Comparison of ENCODE assay signal across 8 cellular contexts in genomic region chr1:11979818-11980675, GRCh38. TPM values are rescaled to one million over a fixed set of nuclear protein-coding genes. Genes with fewer than 3 reads are reported as not detected.
DNase-seq lines count a peak whose midpoint lies in the region; ATAC-seq and TF ChIP-seq lines count a peak whose summit lies in the region.

Gene MFN2, plus strand, starts transcription at chr1:11980444. Its CDS starts 8,725 bp downstream, at chr1:11989169.

- CTCF ChIA-PET in PC-3 (lab: Charles Lee), result interaction anchor here (0.7 to 1.7 kb wide), 3 partner anchors 13 to 72 kb away, joined by 3 to 7 read pairs (median 5); no protein-coding TSS in a partner anchor

- DNase-seq in DMS114 treated with DMSO at 0.1 percent for 48 hours (lab: John Stamatoyannopoulos, UW; ENCODE audit: unreplicated experiment) (peak; percentile 96), PC-3 (peak; percentile 96), activated T-cell treated with anti-CD3 and anti-CD28 coated beads for 48 hours (ENCODE audit: low read depth) (peak; percentile 90), epithelial cell of prostate (ENCODE audit: low read depth, low spot score) (peak; percentile 71), mucosa of gallbladder (ENCODE audit: low spot score) (peak; percentile 96)
- DNase-seq in stimulated activated CD8-positive, alpha-beta memory T cell treated with anti-CD3 and anti-CD28 coated beads, Interleukin-4, amount 100 ng/mL, for 4 hours (ENCODE audit: low read depth in 2 of 2, low spot score in 1 of 2), result peak; percentile 73 to 88

- BruUV-seq in PC-3 (replicated peaks; lab: Mats Ljungman, UMichigan), result no TSS peak

- ATAC-seq in GM21576 (IDR thresholded peaks at IDR 0.05; ENCODE audit: unreplicated experiment) (peak; percentile 91), PC-3 (peak; percentile 89)

- intact Hi-C loops in PC-3 (cut with micrococcal nuclease), result loop anchor here (5.0 kb wide), 2 partner anchors 43 to 73 kb away; no protein-coding TSS in a partner anchor

- peak within 1 kb of the TSS; percentile 77 for H2AFZ ChIP-seq in PC-3 (ENCODE audit: low read length)

- H3K4me1 ChIP-seq in PC-3 (ENCODE audit: insufficient read depth, low read length), result peaks cover 28% of the 10 kb centered on the region

- H3K4me2 ChIP-seq in PC-3 (ENCODE audit: low read length), result peak within 1 kb of the TSS; percentile 86

- POLR2A ChIA-PET in PC-3 (lab: Charles Lee; ENCODE audit: unreplicated experiment), result interaction anchor here (0.6 to 3.3 kb wide), 5 partner anchors 17 to 87 kb away, joined by 3 to 34 read pairs (median 8); no protein-coding TSS in a partner anchor

- H4K20me1 ChIP-seq in PC-3 (ENCODE audit: low read length), result peaks cover 18% of the 10 kb centered on the region; the same call in 1 of the 2 replicates

- no peak for TF ChIP-seq RAD21 in Ishikawa (IDR thresholded peaks at IDR 0.05; ENCODE audit: low read depth)

- TF ChIP-seq EP300 in Ishikawa (IDR thresholded peaks at IDR 0.05; ENCODE audit: borderline replicate concordance), result peak; percentile 38; the same call in 1 of the 2 replicates

- H3K79me2 ChIP-seq in PC-3 (ENCODE audit: low read length), result peaks cover 47% of the 10 kb centered on the region

- H3K9me3 ChIP-seq in PC-3 (ENCODE audit: low read length), result no peaks in the 10 kb centered on the region

- no peak for TF ChIP-seq CTCF in PC-3 (conservative IDR thresholded peaks at IDR 0.05; ENCODE audit: low read depth, low read length)

- peak within 1 kb of the TSS; percentile 81 for H3K27ac ChIP-seq in PC-3 (ENCODE audit: low read length)
- peak within 1 kb of the TSS; percentile 96 for H3K27ac ChIP-seq in epithelial cell of prostate

- peaks cover 30% of the 10 kb centered on the region for H3K36me3 ChIP-seq in PC-3 (ENCODE audit: low read depth, low read length)

- H3K9me2 ChIP-seq in PC-3 (replicated peaks; ENCODE audit: low read length), result no peaks in the 10 kb centered on the region

- H3K27me3 ChIP-seq in PC-3 (ENCODE audit: low read length), result no peaks in the 10 kb centered on the region

- H3K9ac ChIP-seq in PC-3 (ENCODE audit: low read length), result peak within 1 kb of the TSS; percentile 94

- no peaks in the 10 kb centered on the region for H3F3A ChIP-seq in PC-3 (ENCODE audit: low read length, unreplicated experiment)

- H3K4me3 ChIP-seq in PC-3 (ENCODE audit: low read length), result peak within 1 kb of the TSS; percentile 81

TF ChIP-seq in Ishikawa, 13 proteins besides CTCF, POLR2A, EP300 and RAD21:
- TF ChIP-seq EGR1 (IDR thresholded peaks at IDR 0.05) (peak; percentile 70), MAX (IDR thresholded peaks at IDR 0.05) (peak; percentile 74), USF1 (IDR thresholded peaks at IDR 0.05) (no peak; the same call in 1 of the 2 replicates), YY1 (IDR thresholded peaks at IDR 0.05; ENCODE audit: low read depth) (peak; percentile 98), TCF12 (IDR thresholded peaks at IDR 0.05; ENCODE audit: low read depth) (peak; percentile 55; the same call in 1 of the 2 replicates), REST (IDR thresholded peaks at IDR 0.05; ENCODE audit: low read depth) (no peak), NFIC (IDR thresholded peaks at IDR 0.05) (no peak; the same call in 1 of the 2 replicates), TEAD4 (IDR thresholded peaks at IDR 0.05) (peak; percentile 21; the same call in 1 of the 2 replicates), CREB1 (IDR thresholded peaks at IDR 0.05; ENCODE audit: low read depth) (peak; percentile 98), CEBPB (IDR thresholded peaks at IDR 0.05) (no peak), TAF1 (IDR thresholded peaks at IDR 0.05; ENCODE audit: low read depth) (peak; percentile 89), ZBTB7A (IDR thresholded peaks at IDR 0.05; ENCODE audit: low read depth) (no peak)

RNA-seq across cellular contexts. Expression of gene MFN2, which starts in this region (rescaled TPM):
- total RNA-seq in PC-3 (2014; rRNA removed) (97.8 and 101 TPM in 2 replicates), mucosa of gallbladder (71.1 TPM)

Comparison
In these comparisons a context has a peak if more than half of its experiments do, and no peak if none do; other contexts are left out.
1. Peak in every context shown above with its lines: DNase-seq, ATAC-seq, H3K4me3 ChIP-seq and H3K27ac ChIP-seq.